ENCODE assay signal across 8 cellular contexts in genomic region chr12:12890815-12891645, GRCh38. TPM values are rescaled to one million over a fixed set of nuclear protein-coding genes. Genes with fewer than 3 reads are reported as not detected.
A peak's percentile ranks its signal among the peaks of the same experiment; 100 is the strongest.
DNase-seq lines count a peak whose midpoint lies in the region; ATAC-seq and TF ChIP-seq lines count a peak whose summit lies in the region.

GPRC5A (plus strand) TSS chr12:12891562; CDS start chr12:12908250, 16,688 bp downstream.

- H2BK12ac ChIP-seq in H9 (ENCODE audit: insufficient read length, low read depth, low read length), result no peak within 1 kb of the TSS

- H3K4me3 Mint-ChIP-seq in H9, result peak within 1 kb of the TSS; percentile 72 to 91
- peak within 1 kb of the TSS; percentile 75 for H3K4me3 Mint-ChIP-seq in activated naive CD8-positive, alpha-beta T cell treated with anti-CD3 and anti-CD28 coated beads, Interleukin-2, amount 50 U/mL, for 24 hours

- peaks cover 0 to under 1% of the 10 kb centered on the region in 2 experiments; a peak in 2 of 5 replicates for H3K9me3 Mint-ChIP-seq in H9
- H3K9me3 Mint-ChIP-seq in activated naive CD8-positive, alpha-beta T cell treated with anti-CD3 and anti-CD28 coated beads, Interleukin-2, amount 50 U/mL, for 24 hours, result no peaks in the 10 kb centered on the region

- H3K36me3 ChIP-seq in PC-3 (ENCODE audit: low read depth, low read length), result peaks cover 30% of the 10 kb centered on the region

- no peak within 1 kb of the TSS for H2BK5ac ChIP-seq in H9 (ENCODE audit: insufficient read length, low read length)

- H3K9me3 ChIP-seq in H9 (ENCODE audit: control insufficient read depth, low read depth, low read length) (no peaks in the 10 kb centered on the region), PC-3 (ENCODE audit: low read length) (no peaks in the 10 kb centered on the region)

- no peak within 1 kb of the TSS for H4K5ac ChIP-seq in H9 (ENCODE audit: insufficient read length, low read depth, low read length)

- H2AFZ ChIP-seq in H9 (ENCODE audit: low read length), result peak within 1 kb of the TSS; percentile 96
- H2AFZ ChIP-seq in PC-3 (ENCODE audit: low read length), result 0 out of 2 replicates have a peak within 1 kb of the TSS, but pooled peaks have one; percentile 15

- H2AK5ac ChIP-seq in H9 (ENCODE audit: insufficient read length, low read length), result no peak within 1 kb of the TSS

- H3K18ac ChIP-seq in H9 (ENCODE audit: insufficient read length, low read depth, low read length), result no peak within 1 kb of the TSS

- peak within 1 kb of the TSS; percentile 98 for H3K4me2 ChIP-seq in H9 (ENCODE audit: insufficient read depth, insufficient read length, low read length)
- peak within 1 kb of the TSS; percentile 93 for H3K4me2 ChIP-seq in PC-3 (ENCODE audit: low read length)

- H4K91ac ChIP-seq in H9 (ENCODE audit: insufficient read length, low read depth, low read length), result no peak within 1 kb of the TSS

- H3K4ac ChIP-seq in H9 (ENCODE audit: low read depth, low read length), result no peak within 1 kb of the TSS

- H3F3A ChIP-seq in PC-3 (ENCODE audit: low read length, unreplicated experiment), result peaks cover 7% of the 10 kb centered on the region

- H2BK20ac ChIP-seq in H9 (ENCODE audit: low read depth, low read length, poor library complexity, severe bottlenecking), result no peak within 1 kb of the TSS

- intact Hi-C loops in PC-3 (cut with micrococcal nuclease) (loop anchor here (1.0 to 2.0 kb wide), 3 partner anchors 19 to 102 kb away; no protein-coding TSS in a partner anchor), Right ventricle myocardium inferior (cut with DNase I) (loop anchor here (10.0 kb wide), 1 partner anchor 56 kb away; no protein-coding TSS in a partner anchor)

- no peak within 1 kb of the TSS for H3K27ac ChIP-seq in H9 (ENCODE audit: insufficient read length, low read depth, low read length)
- peak within 1 kb of the TSS; percentile 99 for H3K27ac ChIP-seq in PC-3 (ENCODE audit: low read length)

- no peaks in the 10 kb centered on the region for H3K36me3 Mint-ChIP-seq in H9 (ENCODE audit: insufficient read depth in 1 of 3, low read depth in 3 of 3)
- H3K36me3 Mint-ChIP-seq in activated naive CD8-positive, alpha-beta T cell treated with anti-CD3 and anti-CD28 coated beads, Interleukin-2, amount 50 U/mL, for 24 hours (ENCODE audit: low read depth), result no peaks in the 10 kb centered on the region

- H3K14ac ChIP-seq in H9 (ENCODE audit: insufficient read depth, low read length), result peak within 1 kb of the TSS; percentile 40; the same call in 1 of the 2 replicates

- DNase-seq in CD1c-positive myeloid dendritic cell (ENCODE audit: extremely low spot score), result peak; percentile 49
- DNase-seq in H9, result peak; percentile 78
- peak; percentile 97 for DNase-seq in PC-3
- peak; percentile 34 for DNase-seq in activated naive CD8-positive, alpha-beta T cell treated with anti-CD3 and anti-CD28 coated beads, Interleukin-2, amount 50 U/mL, for 24 hours
- DNase-seq in Right ventricle myocardium inferior (ENCODE audit: missing footprints), result peak; percentile 89
- peak; percentile 87 for DNase-seq in omental fat pad (ENCODE audit: low spot score)

- no peak within 1 kb of the TSS for H2BK15ac ChIP-seq in H9 (ENCODE audit: low read depth, low read length)

- H3K79me2 ChIP-seq in H9 (ENCODE audit: insufficient read depth, low read length) (no peaks in the 10 kb centered on the region), PC-3 (ENCODE audit: low read length) (peaks cover 73% of the 10 kb centered on the region)

- H4K8ac ChIP-seq in H9 (replicated peaks; ENCODE audit: insufficient read length, low read depth, low read length), result no peak within 1 kb of the TSS

- H3K27me3 ChIP-seq in H9 (ENCODE audit: insufficient read depth, low read length) (peaks cover 8% of the 10 kb centered on the region; the same call in 1 of the 2 replicates), PC-3 (ENCODE audit: low read length) (no peaks in the 10 kb centered on the region)

- TF ChIP-seq CTCF in H9 (conservative IDR thresholded peaks at IDR 0.05) (peak; percentile 31; the same call in 1 of the 3 replicates), PC-3 (conservative IDR thresholded peaks at IDR 0.05; ENCODE audit: low read depth, low read length) (peak; percentile 50; the same call in 1 of the 2 replicates), omental fat pad (IDR thresholded peaks at IDR 0.05) (no peak)

- no peak within 1 kb of the TSS for H3K56ac ChIP-seq in H9 (ENCODE audit: insufficient read length, low read depth, low read length)

- no peaks in the 10 kb centered on the region for H3K9me2 ChIP-seq in PC-3 (replicated peaks; ENCODE audit: low read length)

- peak within 1 kb of the TSS; percentile 97 for H3K4me3 ChIP-seq in PC-3 (ENCODE audit: low read length)

- POLR2A ChIA-PET in PC-3 (lab: Charles Lee; ENCODE audit: unreplicated experiment), result interaction anchor here (0.6 to 2.3 kb wide), 15 partner anchors 16 to 332 kb away, joined by 3 to 33 read pairs (median 5); no protein-coding TSS in a partner anchor

- H3K9ac ChIP-seq in H9 (ENCODE audit: extremely low read depth, insufficient read length, low read length) (peak within 1 kb of the TSS; percentile 18), PC-3 (ENCODE audit: low read length) (peak within 1 kb of the TSS; percentile 98)

- peak within 1 kb of the TSS in 1 of 3 experiments; percentile 38; a peak in 1 of 7 replicates for H3K27ac Mint-ChIP-seq in H9
- no peak within 1 kb of the TSS for H3K27ac Mint-ChIP-seq in activated naive CD8-positive, alpha-beta T cell treated with anti-CD3 and anti-CD28 coated beads, Interleukin-2, amount 50 U/mL, for 24 hours

- H3K4me1 Mint-ChIP-seq in H9, result peaks cover 27 to 32% of the 10 kb centered on the region in 2 experiments
- peaks cover 7% of the 10 kb centered on the region for H3K4me1 Mint-ChIP-seq in activated naive CD8-positive, alpha-beta T cell treated with anti-CD3 and anti-CD28 coated beads, Interleukin-2, amount 50 U/mL, for 24 hours

- H3K79me1 ChIP-seq in H9 (ENCODE audit: insufficient read depth, low read depth, low read length, poor library complexity, severe bottlenecking), result no peaks in the 10 kb centered on the region

- H3K23me2 ChIP-seq in H9 (ENCODE audit: insufficient read length, low read depth, low read length, poor library complexity, severe bottlenecking), result peaks cover 13% of the 10 kb centered on the region

- CTCF ChIA-PET in PC-3 (lab: Charles Lee), result interaction anchor here (0.5 to 2.4 kb wide), 4 partner anchors 18 to 115 kb away, joined by 3 to 18 read pairs (median 3); no protein-coding TSS in a partner anchor

- H3K23ac ChIP-seq in H9 (ENCODE audit: insufficient read length, low read depth, low read length), result no peak within 1 kb of the TSS

- ATAC-seq in PC-3, result peak; percentile 75
- ATAC-seq in activated naive CD8-positive, alpha-beta T cell treated with anti-CD3 and anti-CD28 coated beads, Interleukin-2, amount 50 U/mL, for 24 hours, result peak; percentile 54
- peak; percentile 97 for ATAC-seq in Right ventricle myocardium inferior
- ATAC-seq in omental fat pad (ENCODE audit: low FRiP score), result peak; percentile 90
- ATAC-seq in GM19397 (IDR thresholded peaks at IDR 0.05; ENCODE audit: unreplicated experiment), result no peak
- no peak for ATAC-seq in GM19455 (IDR thresholded peaks at IDR 0.05; ENCODE audit: unreplicated experiment)

- no peak within 1 kb of the TSS for H3T11ph ChIP-seq in H9 (ENCODE audit: low read length)

- peaks cover under 1% of the 10 kb centered on the region; the same call in 1 of the 2 replicates for H3K4me1 ChIP-seq in H9 (ENCODE audit: insufficient read depth, low read length)
- peaks cover 48% of the 10 kb centered on the region for H3K4me1 ChIP-seq in PC-3 (ENCODE audit: insufficient read depth, low read length)

- no CpG with 5 or more reads among the region's 46 CpGs for WGBS in H9 (ENCODE audit: extremely low coverage, insufficient read length, low lambda C conversion rate)

- no peak within 1 kb of the TSS for H2BK120ac ChIP-seq in H9 (ENCODE audit: low read depth, low read length, poor library complexity, severe bottlenecking)

- BruUV-seq in PC-3 (replicated peaks; lab: Mats Ljungman, UMichigan), result no TSS peak

- peaks cover 76% of the 10 kb centered on the region for H3K27me3 Mint-ChIP-seq in H9 (ENCODE audit: low read depth)
- peaks cover 42% of the 10 kb centered on the region for H3K27me3 Mint-ChIP-seq in activated naive CD8-positive, alpha-beta T cell treated with anti-CD3 and anti-CD28 coated beads, Interleukin-2, amount 50 U/mL, for 24 hours

- H4K20me1 ChIP-seq in H9 (ENCODE audit: control insufficient read depth, insufficient read depth, insufficient read length), result no peaks in the 10 kb centered on the region
- H4K20me1 ChIP-seq in PC-3 (ENCODE audit: low read length), result peaks cover 41% of the 10 kb centered on the region

RNA-seq across cellular contexts. Expression of gene GPRC5A, which starts in this region (rescaled TPM):
- 0.09 and 0.13 TPM in 2 replicates for total RNA-seq in H9 (2021)
- total RNA-seq in PC-3 (2014; rRNA removed), result 140 and 144 TPM in 2 replicates
- total RNA-seq in Right ventricle myocardium inferior, result 1.7 TPM
- 100 to 1,000 TPM in 2 of 4 donors, 10 to 100 TPM in 2; 11.3 to 284 (median 88.4) TPM for total RNA-seq in omental fat pad

Comparison
In these comparisons a context has a peak if more than half of its experiments do, and no peak if none do; other contexts are left out.
1. Peak in DNase-seq, H3K9ac ChIP-seq and H3K4me2 ChIP-seq in H9; RNA of the gene not detected or under 1 TPM.
2. DNase-seq: peak in every context shown above with its lines; median percentile 97 in PC-3; 89 in Right ventricle myocardium inferior; 87 in omental fat pad; 78 in H9; 49 in CD1c-positive myeloid dendritic cell; 34 in activated naive CD8-positive, alpha-beta T cell treated with anti-CD3 and anti-CD28 coated beads, Interleukin-2, amount 50 U/mL, for 24 hours.
3. CTCF ChIP-seq: peak in H9 (single experiment) and PC-3 (single experiment); none in omental fat pad (0 of 3).
4. ATAC-seq: peak in PC-3 (single experiment), activated naive CD8-positive, alpha-beta T cell treated with anti-CD3 and anti-CD28 coated beads, Interleukin-2, amount 50 U/mL, for 24 hours (single experiment), Right ventricle myocardium inferior (single experiment) and omental fat pad (single experiment); none in GM19397 (single experiment) and GM19455 (single experiment).